In the genomic region with DNA sequence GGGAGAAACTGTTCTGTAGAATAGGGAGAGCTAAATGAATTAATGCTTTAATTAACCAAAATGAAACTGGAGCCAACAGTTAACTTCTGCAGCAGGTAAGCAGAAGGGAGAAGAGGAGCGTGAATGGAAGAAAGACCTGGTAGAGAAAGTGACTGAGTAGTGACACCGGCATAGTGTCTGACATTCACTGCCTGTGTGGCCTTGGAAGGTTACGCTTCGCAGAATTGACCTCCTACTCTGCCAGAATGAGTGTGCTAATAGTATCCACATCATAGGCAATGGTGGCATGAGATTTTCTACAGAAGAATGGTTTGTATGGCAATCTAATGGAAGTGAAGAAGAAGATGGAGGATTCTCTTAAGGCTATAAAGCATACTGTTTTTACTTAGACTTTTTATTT, we compare ENCODE assay signal across 9 cellular contexts.
"Had no signal": no experiment of that assay in that cellular context is flagged by ENCODE, and none has a peak within 500 bp of the region (broad histone marks: within the 10 kb centered on the region; RNA-seq: fewer than 3 reads in every experiment).

No MANE protein-coding gene starts in this region.

- H3K9me3 ChIP-seq: HAP-1 had no signal

- H2AFZ ChIP-seq: GM23248 had no signal

- ATAC-seq: HCT116, K562 had no signal

- H3K4me1 ChIP-seq: HAP-1 had no signal

- H3K4me3 ChIP-seq: GM23248, HAP-1, K562 had no signal

- DNase-seq: GM23248, GOT3, H7, HFFc6, IMR-90 had no signal

- H3K9ac ChIP-seq: GM23248 had no signal

- H3K36me3 ChIP-seq: HAP-1 had no signal

- H3K27ac ChIP-seq: GM23248, HL-60 had no signal
